ENCODE assay signal across 33 cellular contexts in genomic region chr5:18252559-18252958, GRCh38.
"Had no signal": no experiment of that assay in that cellular context is flagged by ENCODE, and none has a peak within 500 bp of the region (broad histone marks: within the 10 kb centered on the region; RNA-seq: fewer than 3 reads in every experiment).

No MANE protein-coding gene starts in this region.

- H3K4me3 ChIP-seq: adrenal gland, ascending aorta, body of pancreas, breast epithelium, cardiac muscle cell had no signal

- H3K36me3 ChIP-seq: adrenal gland, ascending aorta, brain microvascular endothelial cell, breast epithelium, cardiac muscle cell had no signal

- H3K27ac ChIP-seq: adrenal gland, ascending aorta, body of pancreas, brain microvascular endothelial cell, breast epithelium, cardiac muscle cell had no signal

- DNase-seq: activated effector memory CD4-positive, alpha-beta T cell treated with anti-CD3 and anti-CD28 coated beads, Interleukin-2, amount 50 U/mL, for 16 hours; activated effector memory CD4-positive, alpha-beta T cell treated with Interleukin-2 at 50 U/mL for 16 hours; activated gamma-delta T cell; activated gamma-delta T cell treated with Interleukin-2 at 50 U/mL for 16 hours; activated naive CD4-positive, alpha-beta T cell; activated naive CD4-positive, alpha-beta T cell treated with anti-CD3 and anti-CD28 coated beads for 36 hours; activated naive CD4-positive, alpha-beta T cell treated with anti-CD3 and anti-CD28 coated beads, Interleukin-2, amount 10 ng/mL, durations not matched to agents 7 days and 5 days; activated naive CD4-positive, alpha-beta T cell treated with anti-CD3 and anti-CD28 coated beads, Interleukin-2, amount 50 U/mL, for 16 hours; activated naive CD4-positive, alpha-beta T cell treated with Interleukin-2 at 50 U/mL for 16 hours; activated naive CD8-positive, alpha-beta T cell treated with anti-CD3 and anti-CD28 coated beads for 36 hours; activated naive CD8-positive, alpha-beta T cell treated with anti-CD3 and anti-CD28 coated beads, Interleukin-2, amount 10 ng/mL, durations not matched to agents 7 days and 5 days; activated naive CD8-positive, alpha-beta T cell treated with anti-CD3 and anti-CD28 coated beads, Interleukin-2, amount 50 U/mL, for 24 hours; activated T-cell treated with anti-CD3 and anti-CD28 coated beads, Interleukin-2, amount 50 U/mL, for 4 hours; activated T-cell treated with anti-CD3 and anti-CD28 coated beads, Interleukin-2, amount 50 U/mL, for 48 hours; activated T-cell treated with anti-CD3 and anti-CD28 coated beads, Interleukin-2, amount 50 U/mL, for 72 hours; adrenal gland; amniotic stem cell; amygdala; anterior cingulate cortex; aorta; body of pancreas; brain microvascular endothelial cell; caudate nucleus; central memory CD4-positive, alpha-beta T cell; cerebellar nuclear complex had no signal

- FAIRE-seq: astrocyte, bronchial epithelial cell, colon had no signal

- H3K27me3 ChIP-seq: adrenal gland, ascending aorta, body of pancreas, brain microvascular endothelial cell, breast epithelium, cardiac muscle cell had no signal

- ATAC-seq: activated naive CD4-positive, alpha-beta T cell treated with anti-CD3 and anti-CD28 coated beads, Interleukin-2, amount 50 U/mL, for 72 hours; activated naive CD8-positive, alpha-beta T cell treated with anti-CD3 and anti-CD28 coated beads, Interleukin-2, amount 50 U/mL, for 24 hours; activated T-cell treated with anti-CD3 and anti-CD28 coated beads, Interleukin-2, amount 50 U/mL, for 4 hours; activated T-cell treated with anti-CD3 and anti-CD28 coated beads, Interleukin-2, amount 50 U/mL, for 72 hours; activated T-helper 17 cell treated with anti-CD3 and anti-CD28 coated beads, Interleukin-2, amount 50 U/mL, for 72 hours; body of pancreas had no signal

- H3K9me3 ChIP-seq: adrenal gland, ascending aorta, body of pancreas had no signal

- H3K4me1 ChIP-seq: adrenal gland, ascending aorta, body of pancreas, breast epithelium had no signal
